8 cellular contexts compared by ENCODE assay signal in the genomic region with DNA sequence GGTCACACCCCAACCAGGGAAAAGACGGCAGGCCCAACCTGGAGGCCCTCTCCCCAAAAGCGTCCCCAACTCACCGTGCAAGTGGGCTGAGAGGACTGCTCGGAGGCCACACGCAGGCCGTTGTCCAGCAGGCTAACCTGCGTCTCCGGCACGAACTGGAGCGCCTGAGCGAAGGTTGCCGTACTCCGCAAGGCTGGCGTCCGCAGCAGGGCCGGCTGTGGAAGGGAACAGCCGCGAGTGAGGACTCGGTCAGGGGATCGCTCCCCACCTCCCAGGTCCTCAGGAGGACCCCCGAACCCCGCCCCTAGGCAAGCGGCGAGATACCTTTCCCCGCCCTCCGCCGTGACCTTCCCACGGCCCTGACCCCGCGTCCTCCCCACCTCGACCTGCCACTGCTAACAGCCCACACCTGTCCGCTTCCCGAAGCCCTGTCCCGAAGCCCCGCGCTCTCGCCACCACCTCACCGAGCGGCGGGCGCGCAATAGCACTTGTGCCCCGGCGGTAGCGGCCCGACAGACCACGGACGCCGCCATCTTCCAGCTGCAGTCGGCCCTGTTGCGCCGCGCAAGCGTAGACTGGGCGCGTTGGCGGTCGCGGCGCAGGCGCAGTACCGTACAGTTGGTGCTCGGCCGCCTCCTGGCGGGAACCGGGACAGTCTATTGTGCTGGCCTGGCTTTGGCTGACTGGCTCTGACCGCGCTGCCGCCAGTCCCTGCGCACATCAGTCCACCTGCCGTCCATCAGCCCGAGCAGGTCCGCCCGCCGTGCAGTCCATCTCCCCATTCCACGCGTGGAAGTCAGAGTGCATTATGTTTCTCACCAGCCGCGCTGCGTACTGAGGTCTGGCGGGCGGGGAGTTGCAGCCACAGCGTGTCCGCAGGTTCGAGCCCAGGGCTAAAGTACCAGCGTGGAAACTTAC.
A peak's percentile ranks its signal among the peaks of the same experiment; 100 is the strongest.
DNase-seq lines count a peak whose midpoint lies in the region; ATAC-seq and TF ChIP-seq lines count a peak whose summit lies in the region.

A gene (minus strand): TSS at position 559 of the 918 bp plus-strand sequence. CDS start 26 bp downstream, at position 533.

- TF ChIP-seq POLR2A in GM18951 (IDR thresholded peaks at IDR 0.05; ENCODE audit: extremely low read depth, insufficient read depth, insufficient read length) = peak; percentile 98

- in situ Hi-C loops in GM18951 (cut with MboI; ENCODE audit: low sequenced_read_pairs, unreplicated experiment) = no loop called here

- no peaks in the 10 kb centered on the region for H3K9me3 Mint-ChIP-seq in central memory CD8-positive, alpha-beta T cell

- H3K27me3 Mint-ChIP-seq in central memory CD8-positive, alpha-beta T cell = no peaks in the 10 kb centered on the region

- TF ChIP-seq CTCF in AG10803 (conservative IDR thresholded peaks at IDR 0.05; ENCODE audit: low read length) = peak; percentile 72

- H3K36me3 Mint-ChIP-seq in central memory CD8-positive, alpha-beta T cell (ENCODE audit: insufficient read depth) = peaks cover 22% of the 10 kb centered on the region

- DNase-seq in AG10803 (ENCODE audit: low read depth) = peak; percentile 89
- DNase-seq in NCI-H345 treated with DMSO at 0.1 percent for 48 hours (lab: John Stamatoyannopoulos, UW; ENCODE audit: unreplicated experiment) = peak; percentile 78
- peak; percentile 80 for DNase-seq in activated CD4-positive, CD25-positive, alpha-beta regulatory T cell treated with anti-CD3 and anti-CD28 coated beads, Interleukin-2, amount 50 U/mL, for 16 hours (ENCODE audit: low read depth, low spot score)
- peak; percentile 84 to 88 for DNase-seq in central memory CD8-positive, alpha-beta T cell (ENCODE audit: low spot score in 2 of 2)
- peak; percentile 90 for DNase-seq in iris pigment epithelial cell (ENCODE audit: low read depth)
- DNase-seq in stimulated activated CD4-positive, alpha-beta T cell treated with anti-CD3 and anti-CD28 coated beads, Interleukin-12 subunit alpha, Interleukin-12 subunit beta, amount 100 ng/mL, for 4 hours = peak; percentile 90

- H3K4me1 Mint-ChIP-seq in central memory CD8-positive, alpha-beta T cell = peaks cover 13% of the 10 kb centered on the region

- peak within 1 kb of the TSS; percentile 97 for H3K27ac Mint-ChIP-seq in central memory CD8-positive, alpha-beta T cell (ENCODE audit: low read depth)

- peak within 1 kb of the TSS; percentile 96 for H3K4me3 ChIP-seq in AG10803 (ENCODE audit: low read length)

- H3K4me3 Mint-ChIP-seq in central memory CD8-positive, alpha-beta T cell = peak within 1 kb of the TSS; percentile 99

- ATAC-seq in HG03196 (IDR thresholded peaks at IDR 0.05; ENCODE audit: unreplicated experiment) = peak; percentile 97
- peak; percentile 99 for ATAC-seq in central memory CD8-positive, alpha-beta T cell (replicated peaks; ENCODE audit: extremely low read depth, poor library complexity, severe bottlenecking)

Comparison
In these comparisons a context has a peak if more than half of its experiments do, and no peak if none do; other contexts are left out.
1. Peak in every context shown above with its lines: DNase-seq, ATAC-seq and H3K4me3 ChIP-seq.